In genomic region chr16:89557230-89557935, GRCh38 we compare ENCODE assay signal across 7 cellular contexts. TPM values are rescaled to one million over a fixed set of nuclear protein-coding genes. Genes with fewer than 3 reads are reported as not detected.
A peak's percentile ranks its signal among the peaks of the same experiment; 100 is the strongest.
DNase-seq lines count a peak whose midpoint lies in the region; ATAC-seq and TF ChIP-seq lines count a peak whose summit lies in the region.

No MANE protein-coding gene starts in this region.

- H3K27me3 ChIP-seq in breast epithelium, result no peaks in the 10 kb centered on the region

- no peaks in the 10 kb centered on the region for H3K9me3 Mint-ChIP-seq in WTC11

- TF ChIP-seq CTCF in WTC11 (IDR thresholded peaks at IDR 0.05), result no peak; the same call in 1 of the 2 replicates
- TF ChIP-seq CTCF in breast epithelium (IDR thresholded peaks at IDR 0.05), result peak in 2 of 3 donors; percentile 58 to 69

- H3K9me3 ChIP-seq in breast epithelium, result no peaks in the 10 kb centered on the region

- H3K36me3 ChIP-seq in breast epithelium, result no peaks in the 10 kb centered on the region

- no peak overlapping the region for H3K27ac ChIP-seq in breast epithelium

- H3K36me3 Mint-ChIP-seq in WTC11, result peaks cover 37% of the 10 kb centered on the region

- DNase-seq in GDM1 (lab: John Stamatoyannopoulos, UW) (peak; percentile 25), Kasumi-1 (lab: John Stamatoyannopoulos, UW) (peak; percentile 75 to 81), WTC11 (ENCODE audit: low spot score) (peak; percentile 97), breast epithelium (ENCODE audit: low spot score in 2 of 2) (peak in 1 of 2 donors; percentile 76), islet precursor cell (peak; percentile 96)
- DNase-seq in stimulated activated CD4-positive, alpha-beta T cell treated with anti-CD3 and anti-CD28 coated beads, Interleukin-1b, Interleukin-23, amount 100 ng/mL, for 1 hour (ENCODE audit: low read depth in 2 of 2), result peak; percentile 63 to 77

- H3K27me3 Mint-ChIP-seq in WTC11 (ENCODE audit: low read depth), result no peaks in the 10 kb centered on the region; the same call in 1 of the 2 replicates

- ATAC-seq in WTC11 (peak; percentile 78), HG03039 (IDR thresholded peaks at IDR 0.05; ENCODE audit: unreplicated experiment) (no peak)

- intact Hi-C loops in breast epithelium (cut with DNase I; ENCODE audit: low total_unique reads), result loop anchor here (5.0 to 10.0 kb wide), 2 partner anchors 53 to 1895 kb away; partner anchors contain the start of gene SPG7

- no peaks in the 10 kb centered on the region for H3K4me1 ChIP-seq in breast epithelium

- H3K4me3 ChIP-seq in breast epithelium, result no peak overlapping the region

- TF ChIP-seq POLR2A in breast epithelium (IDR thresholded peaks at IDR 0.05), result no peak

- POLR2A ChIA-PET in WTC11 (lab: Charles Lee), result interaction anchor here (0.6 kb wide), 1 partner anchor 18 kb away, joined by 7 read pairs; no protein-coding TSS in a partner anchor

- H3K27ac Mint-ChIP-seq in WTC11, result peak overlapping the region; percentile 94

- CTCF ChIA-PET in WTC11 (lab: Charles Lee), result interaction anchor here (0.5 to 1.6 kb wide), 40 partner anchors 8 to 820 kb away, joined by 3 to 21 read pairs (median 4); partner anchors contain the start of genes CDH15, CDK10, CHMP1A and CPNE7

- H3K4me3 Mint-ChIP-seq in WTC11, result peak overlapping the region; percentile 43; the same call in 1 of the 2 replicates

- H3K4me1 Mint-ChIP-seq in WTC11, result peaks cover 13% of the 10 kb centered on the region

TF ChIP-seq in WTC11, 78 proteins besides CTCF, POLR2A, EP300 and RAD21:
- TF ChIP-seq GABPB1 (CRISPR knock-in tag; IDR thresholded peaks at IDR 0.05) (peak; percentile 27; the same call in 1 of the 2 replicates), ERG (CRISPR knock-in tag; IDR thresholded peaks at IDR 0.05) (no peak), ATF6 (CRISPR knock-in tag; IDR thresholded peaks at IDR 0.05) (no peak)

RNA-seq across cellular contexts. Expression of gene RPL13, which starts 3.1 kb away (rescaled TPM):
- total RNA-seq in WTC11 (2021) (2,631 to 3,314 TPM (median 3,295 TPM) in 3 replicates), breast epithelium (1,000 to 10,000 TPM; 5,075 to 6,295 (median 5,484) TPM)

RNA-seq across cellular contexts. Expression of gene CPNE7, which starts 18.2 kb away (rescaled TPM):
- total RNA-seq in WTC11 (2021) (42.6 to 62.4 TPM (median 55.6 TPM) in 3 replicates), breast epithelium (1 to 10 TPM in 2 of 3 donors, not detected in 1; 1.2 to 4.9 TPM)

RNA-seq across cellular contexts. Expression of gene SPG7, which starts 49.2 kb away (rescaled TPM):
- total RNA-seq in WTC11 (2021) (132 to 141 TPM (median 133 TPM) in 3 replicates), breast epithelium (100 to 1,000 TPM; 104 to 126 (median 118) TPM)

RNA-seq across cellular contexts. Expression of gene DPEP1, which starts 56.1 kb away (rescaled TPM):
- 13.6 to 26.5 TPM (median 24.7 TPM) in 3 replicates for total RNA-seq in WTC11 (2021)
- total RNA-seq in breast epithelium, result under 1 TPM; 0.59 to 0.98 (median 0.80) TPM
